ENCODE assay signal across 8 cellular contexts in genomic region chr19:17555480-17555928, GRCh38. TPM values are rescaled to one million over a fixed set of nuclear protein-coding genes. Genes with fewer than 3 reads are reported as not detected.
DNase-seq lines count a peak whose midpoint lies in the region; ATAC-seq, FAIRE-seq and TF ChIP-seq lines count a peak whose summit lies in the region.

TSS of gene COLGALT1 (plus strand) at chr19:17555649. CDS start at chr19:17555714, 65 bp downstream.

- H2BK120ac ChIP-seq in H1 (replicated peaks; ENCODE audit: low read depth, low read length): no peak within 1 kb of the TSS
- H2BK120ac ChIP-seq in mesenchymal stem cell (ENCODE audit: low read depth, low read length): peak within 1 kb of the TSS; percentile 50

- H3K23me2 ChIP-seq in H1 (ENCODE audit: low read depth, low read length): peaks cover 9% of the 10 kb centered on the region; the same call in 1 of the 2 replicates

- TF ChIP-seq RAD21 in H1 (IDR thresholded peaks at IDR 0.05 in 1 of 2, conservative IDR thresholded peaks at IDR 0.05 in 1 of 2; ENCODE audit: low read depth in 2 of 2, low read length in 2 of 2): no peak

- H3K9me3 Mint-ChIP-seq in CD4-positive, alpha-beta memory T cell: no peaks in the 10 kb centered on the region

- peak; percentile 94 to 98 (median 95) for DNase-seq in CD4-positive, alpha-beta memory T cell
- DNase-seq in NT2/D1 (ENCODE audit: low read depth, low spot score) (peak; percentile 97), H1 (ENCODE audit: low read depth in 1 of 2, low spot score in 2 of 2) (peak; percentile 80 to 99), mesenchymal stem cell (peak; percentile 95)
- DNase-seq in activated CD8-positive, alpha-beta memory T cell treated with anti-CD3 and anti-CD28 coated beads for 48 hours (ENCODE audit: low read depth in 2 of 3, low spot score in 2 of 3): peak; percentile 88 to 99 (median 98)
- DNase-seq in stimulated activated CD8-positive, alpha-beta memory T cell treated with anti-CD3 and anti-CD28 coated beads, Interleukin-12 subunit alpha, Interleukin-12 subunit beta, amount 100 ng/mL, for 24 hours (ENCODE audit: extremely low read depth): peak; percentile 99

- H4K91ac ChIP-seq in H1 (replicated peaks; ENCODE audit: insufficient read length, low read length): no peak within 1 kb of the TSS
- H4K91ac ChIP-seq in mesenchymal stem cell (ENCODE audit: low read length): peak within 1 kb of the TSS; percentile 74

- peaks cover 14% of the 10 kb centered on the region for H3K36me3 ChIP-seq in CD4-positive, alpha-beta memory T cell (ENCODE audit: insufficient read depth, low read length)
- H3K36me3 ChIP-seq in HUES48 (ENCODE audit: control insufficient read depth, insufficient read depth, low read length) (peaks cover 12% of the 10 kb centered on the region), NT2/D1 (ENCODE audit: insufficient read depth, insufficient read length, low read length) (peaks cover 24% of the 10 kb centered on the region), H1 (ENCODE audit: control insufficient read depth in 2 of 4, insufficient read depth in 4 of 4, low read length in 3 of 4) (peaks cover 0 to 4% (median 0%) of the 10 kb centered on the region in 4 experiments; a peak in 1 of 8 replicates), mesenchymal stem cell (ENCODE audit: control insufficient read depth in 1 of 2, insufficient read depth in 2 of 2, low read depth in 1 of 2, low read length in 2 of 2) (peaks cover 20 to 22% of the 10 kb centered on the region in 2 experiments)

- ATAC-seq in GM21367 (IDR thresholded peaks at IDR 0.05; ENCODE audit: unreplicated experiment): peak; percentile 79

- H3K36me3 Mint-ChIP-seq in CD4-positive, alpha-beta memory T cell: peaks cover 12 to 15% of the 10 kb centered on the region in 2 donors

- CTCF ChIA-PET in CD4-positive, alpha-beta memory T cell (lab: Charles Lee; ENCODE audit: partially characterized antibody): interaction anchor here (1.4 to 3.2 kb wide), 2 partner anchors 18 to 44 kb away, joined by 7 to 12 read pairs; partner anchors contain the start of gene PGLS
- CTCF ChIA-PET in H1 (lab: Charles Lee; ENCODE audit: partially characterized antibody): no interaction called here

- no peak within 1 kb of the TSS for H2BK20ac ChIP-seq in H1 (ENCODE audit: low read length)

- H4K8ac ChIP-seq in H1 (ENCODE audit: extremely low read depth, insufficient read depth, low read length): 0 out of 2 replicates have a peak within 1 kb of the TSS, but pooled peaks have one; percentile 2
- H4K8ac ChIP-seq in mesenchymal stem cell (ENCODE audit: low read length): peak within 1 kb of the TSS; percentile 92

- H3K4me1 ChIP-seq in CD4-positive, alpha-beta memory T cell (ENCODE audit: insufficient read depth, low read length): peaks cover 18% of the 10 kb centered on the region
- no peaks in the 10 kb centered on the region for H3K4me1 ChIP-seq in HUES48 (ENCODE audit: control insufficient read depth, insufficient read depth, low read length)
- peaks cover 10% of the 10 kb centered on the region for H3K4me1 ChIP-seq in NT2/D1 (ENCODE audit: insufficient read depth, insufficient read length)
- H3K4me1 ChIP-seq in H1 (replicated peaks in 1 of 4; ENCODE audit: control insufficient read depth in 3 of 4, insufficient read depth in 4 of 4, low read length in 3 of 4): peaks cover 0 to 7% (median 3%) of the 10 kb centered on the region in 4 experiments; a peak in 5 of 7 replicates
- peaks cover 10% of the 10 kb centered on the region for H3K4me1 ChIP-seq in mesenchymal stem cell (ENCODE audit: control insufficient read depth, insufficient read depth, low read depth, low read length)

- H2AK5ac ChIP-seq in H1 (ENCODE audit: low read depth, low read length): no peak within 1 kb of the TSS
- no peak within 1 kb of the TSS for H2AK5ac ChIP-seq in mesenchymal stem cell (ENCODE audit: low read length, severe bottlenecking)

- H4K5ac ChIP-seq in H1 (ENCODE audit: insufficient read length, low read depth, low read length): no peak within 1 kb of the TSS

- H3K79me2 ChIP-seq in H1 (ENCODE audit: control insufficient read depth in 1 of 2, insufficient read depth in 2 of 2, low read length in 2 of 2): no peaks in the 10 kb centered on the region; a peak in 1 of 4 replicates

- TF ChIP-seq EP300 in H1 (IDR thresholded peaks at IDR 0.05; ENCODE audit: borderline replicate concordance in 1 of 2, low read depth in 2 of 2, low read length in 2 of 2): 0 out of 3 replicates have a peak, but pooled peaks of 1 of the 2 experiments have one; percentile 8

- no peaks in the 10 kb centered on the region for H3K9me3 ChIP-seq in CD4-positive, alpha-beta memory T cell (ENCODE audit: control insufficient read depth in 1 of 2, low read length in 2 of 2)
- H3K9me3 ChIP-seq in HUES48 (ENCODE audit: control insufficient read depth, insufficient read depth, low read length) (no peaks in the 10 kb centered on the region), NT2/D1 (ENCODE audit: insufficient read depth, low read length) (no peaks in the 10 kb centered on the region), H1 (ENCODE audit: insufficient read depth in 2 of 2, low read depth in 1 of 2, low read length in 1 of 2) (no peaks in the 10 kb centered on the region), mesenchymal stem cell (ENCODE audit: control insufficient read depth, low read length) (no peaks in the 10 kb centered on the region)

- H3K14ac ChIP-seq in H1 (ENCODE audit: insufficient read length) (no peak within 1 kb of the TSS), mesenchymal stem cell (ENCODE audit: low read length in 2 of 2) (peak within 1 kb of the TSS in 1 of 2 experiments; percentile 94)

- no peak within 1 kb of the TSS for H3K56ac ChIP-seq in H1 (replicated peaks; ENCODE audit: insufficient read length, low read depth, low read length)

- no peak within 1 kb of the TSS for H2BK12ac ChIP-seq in H1 (ENCODE audit: low read depth, low read length)
- H2BK12ac ChIP-seq in mesenchymal stem cell (ENCODE audit: low read length in 2 of 2): peak within 1 kb of the TSS; percentile 9 to 79

- no peaks in the 10 kb centered on the region for H3K79me1 ChIP-seq in H1 (ENCODE audit: low read depth, low read length)
- H3K79me1 ChIP-seq in mesenchymal stem cell (replicated peaks; ENCODE audit: low read length, poor library complexity, severe bottlenecking): peaks cover 20% of the 10 kb centered on the region

- H4K20me1 ChIP-seq in H1 (replicated peaks in 1 of 2; ENCODE audit: control insufficient read depth in 1 of 2, insufficient read depth in 2 of 2, low read length in 2 of 2): peaks cover 2 to 4% of the 10 kb centered on the region in 2 experiments

- POLR2A ChIA-PET in CD4-positive, alpha-beta memory T cell (lab: Charles Lee; ENCODE audit: partially characterized antibody): interaction anchor here (1.4 to 1.6 kb wide), 2 partner anchors 36 to 44 kb away, joined by 4 to 6 read pairs; partner anchors contain the start of gene PGLS
- POLR2A ChIA-PET in H1 (lab: Charles Lee; ENCODE audit: partially characterized antibody): no interaction called here

- H2AFZ ChIP-seq in H1 (ENCODE audit: low read length) (no peak within 1 kb of the TSS), mesenchymal stem cell (ENCODE audit: low read depth, low read length) (peak within 1 kb of the TSS; percentile 66)

- peaks cover 8 to 25% (median 14%) of the 10 kb centered on the region in 4 donors for H3K4me1 Mint-ChIP-seq in CD4-positive, alpha-beta memory T cell

- H3K4me2 ChIP-seq in H1 (ENCODE audit: insufficient read depth in 1 of 2, low read depth in 2 of 2, low read length in 2 of 2): peak within 1 kb of the TSS; percentile 78 to 93
- H3K4me2 ChIP-seq in mesenchymal stem cell (ENCODE audit: low read length, poor library complexity, severe bottlenecking): peak within 1 kb of the TSS; percentile 81

- WGBS in H1 (ENCODE audit: extremely low coverage in 1 of 2, insufficient coverage in 1 of 2, insufficient read length in 1 of 2, insufficient replicate concordance in 2 of 2, low coverage in 1 of 2, low lambda C conversion rate in 2 of 2, missing lambda C conversion rate in 1 of 2), 2 experiments: 1% methylated on average over 51 of the region's 64 CpGs; no CpG with 5 or more reads in 1 of the 2 experiments
- WGBS in mesenchymal stem cell: 1% methylated on average over 54 of the region's 64 CpGs

- FAIRE-seq in H1 (lab: Jason Lieb, UNC): no peak

- H3K27ac Mint-ChIP-seq in CD4-positive, alpha-beta memory T cell: peak within 1 kb of the TSS in 6 of 7 donors; percentile 63 to 92 (median 76)

- TF ChIP-seq POLR2A in H1 (IDR thresholded peaks at IDR 0.05; ENCODE audit: control extremely low read depth in 1 of 2, low read depth in 2 of 2, low read length in 2 of 2): no peak

- H3K9ac ChIP-seq in HUES48 (ENCODE audit: low read depth, low read length) (peak within 1 kb of the TSS; percentile 35; the same call in 1 of the 2 replicates), NT2/D1 (ENCODE audit: insufficient read length, low read depth) (peak within 1 kb of the TSS; percentile 99), H1 (replicated peaks in 1 of 4; ENCODE audit: extremely low read depth in 1 of 4, low read depth in 3 of 4, low read length in 3 of 4) (peak within 1 kb of the TSS; percentile 45 to 78 (median 54); a peak in 6 of 7 replicates), mesenchymal stem cell (ENCODE audit: low read length) (peak within 1 kb of the TSS; percentile 93)

- H3K4me3 Mint-ChIP-seq in CD4-positive, alpha-beta memory T cell: peak within 1 kb of the TSS; percentile 83 to 89 (median 86)

- H3K27me3 Mint-ChIP-seq in CD4-positive, alpha-beta memory T cell: no peaks in the 10 kb centered on the region

- TF ChIP-seq CTCF in H1 (IDR thresholded peaks at IDR 0.05; ENCODE audit: control extremely low read depth in 1 of 3, insufficient read depth in 1 of 3, low read depth in 1 of 3, low read length in 3 of 3): no peak

- intact Hi-C loops in CD4-positive, alpha-beta memory T cell (cut with micrococcal nuclease): loop anchor here (1.0 to 10.0 kb wide), 7 partner anchors 16 to 1362 kb away; partner anchors contain the start of genes COPE, DDX49, MRPL34 and PGLS

- peak within 1 kb of the TSS; percentile 62 for H3K27ac ChIP-seq in CD4-positive, alpha-beta memory T cell (ENCODE audit: low read depth, low read length)
- H3K27ac ChIP-seq in HUES48 (ENCODE audit: low read depth, low read length) (no peak within 1 kb of the TSS), H1 (ENCODE audit: low read depth, low read length) (no peak within 1 kb of the TSS), mesenchymal stem cell (ENCODE audit: low read length, poor library complexity, severe bottlenecking) (peak within 1 kb of the TSS; percentile 27)

- H2BK15ac ChIP-seq in H1 (ENCODE audit: low read length) (no peak within 1 kb of the TSS; the same call in 1 of the 2 replicates), mesenchymal stem cell (ENCODE audit: low read depth, poor library complexity, severe bottlenecking) (peak within 1 kb of the TSS; percentile 77)

- H3K27me3 ChIP-seq in CD4-positive, alpha-beta memory T cell (ENCODE audit: insufficient read depth, low read length): no peaks in the 10 kb centered on the region
- no peaks in the 10 kb centered on the region for H3K27me3 ChIP-seq in HUES48 (ENCODE audit: control insufficient read depth, insufficient read depth, low read length)
- H3K27me3 ChIP-seq in NT2/D1 (ENCODE audit: insufficient read depth, insufficient read length): no peaks in the 10 kb centered on the region
- H3K27me3 ChIP-seq in H1 (replicated peaks in 1 of 4; ENCODE audit: control insufficient read depth in 3 of 4, extremely low read depth in 1 of 4, insufficient read depth in 3 of 4, low read length in 3 of 4): peaks cover 0 to 7% (median 2%) of the 10 kb centered on the region in 4 experiments; a peak in 2 of 7 replicates
- no peaks in the 10 kb centered on the region for H3K27me3 ChIP-seq in mesenchymal stem cell (ENCODE audit: control insufficient read depth in 1 of 2, insufficient read depth in 1 of 2, low read length in 2 of 2)

- no peak within 1 kb of the TSS for H2BK5ac ChIP-seq in H1 (ENCODE audit: low read depth, low read length)
- H2BK5ac ChIP-seq in mesenchymal stem cell (ENCODE audit: low read depth, low read length, poor library complexity, severe bottlenecking): peak within 1 kb of the TSS; percentile 33

- no peak within 1 kb of the TSS for H3K23ac ChIP-seq in H1 (ENCODE audit: insufficient read length)
- H3K23ac ChIP-seq in mesenchymal stem cell (ENCODE audit: low read length in 2 of 2): peak within 1 kb of the TSS; percentile 49 to 75

- peak within 1 kb of the TSS; percentile 54 to 80 for H3K4me3 ChIP-seq in CD4-positive, alpha-beta memory T cell (ENCODE audit: low read length in 2 of 2)
- H3K4me3 ChIP-seq in HUES48 (ENCODE audit: low read depth, low read length): peak within 1 kb of the TSS; percentile 72
- H3K4me3 ChIP-seq in NT2/D1 (ENCODE audit: insufficient read length, low read depth): peak within 1 kb of the TSS; percentile 99
- H3K4me3 ChIP-seq in H1 (ENCODE audit: extremely low read depth in 1 of 4, insufficient read depth in 2 of 4, low read depth in 3 of 4, low read length in 4 of 4): peak within 1 kb of the TSS; percentile 65 to 84 (median 66)
- H3K4me3 ChIP-seq in mesenchymal stem cell (ENCODE audit: insufficient read depth in 1 of 2, low read depth in 1 of 2, low read length in 2 of 2): peak within 1 kb of the TSS; percentile 97 to 99

- H3K18ac ChIP-seq in H1 (ENCODE audit: extremely low read depth, low read length) (peak within 1 kb of the TSS; percentile 32; the same call in 1 of the 2 replicates), mesenchymal stem cell (ENCODE audit: low read depth in 1 of 2, low read length in 2 of 2) (peak within 1 kb of the TSS; percentile 77 to 93)

- peak within 1 kb of the TSS; percentile 38 for H3K4ac ChIP-seq in H1 (replicated peaks; ENCODE audit: insufficient read length, low read depth, low read length)
- peak within 1 kb of the TSS; percentile 10 to 75 for H3K4ac ChIP-seq in mesenchymal stem cell (ENCODE audit: low read depth in 1 of 2, low read length in 2 of 2)

RNA-seq across cellular contexts. Expression of gene COLGALT1, which starts in this region (rescaled TPM):
- total RNA-seq in CD4-positive, alpha-beta memory T cell: 10 to 100 TPM; 68.3 to 74.7 TPM
- 10 to 100 TPM; 14.1 to 24.9 TPM for polyA plus RNA-seq in CD4-positive, alpha-beta memory T cell
- total RNA-seq in H1 (2021; fragmentation: NEBNext Ultra II Directional; extraction: Animal tissue kit (Norgen Biotek cat#: 25700)): 40.4 and 44.7 TPM in 2 replicates
- polyA plus RNA-seq in H1 (2011; rRNA removed): 58.1 and 62.8 TPM in 2 replicates
- polyA plus RNA-seq in H1 (2011; cell fraction: cytosol; rRNA removed): 56.3 TPM
- polyA plus RNA-seq in H1 (2011; cell fraction: nucleus; rRNA removed): 79.4 TPM
- 41.1 to 44.8 TPM (median 43.8 TPM) in 4 replicates for polyA plus RNA-seq in H1 (2012, experiment 1 of 2)
- 44.9 TPM for polyA plus RNA-seq in H1 (2012, experiment 2 of 2)
- polyA plus RNA-seq in H1 (2013, experiment 1 of 2): 54.5 TPM
- 59.4 TPM for polyA plus RNA-seq in H1 (2013, experiment 2 of 2)
- 72.7 and 96.7 TPM in 2 replicates for polyA minus RNA-seq in H1 (2011; rRNA and poly(A)+ RNA removed)
- polyA minus RNA-seq in H1 (2011; cell fraction: cytosol; rRNA and poly(A)+ RNA removed): 48.0 TPM
- 21.6 TPM for polyA minus RNA-seq in H1 (2011; cell fraction: nucleus; rRNA and poly(A)+ RNA removed)
- polyA plus RNA-seq in mesenchymal stem cell (2013, experiment 1 of 2): 163 TPM
- polyA plus RNA-seq in mesenchymal stem cell (2013, experiment 2 of 2): 171 TPM

Comparison
In these comparisons a context has a peak if more than half of its experiments do, and no peak if none do; other contexts are left out.
1. H3K27ac ChIP-seq: peak in CD4-positive, alpha-beta memory T cell (single experiment) and mesenchymal stem cell (single experiment); none in HUES48 (single experiment) and H1 (single experiment).
2. H3K9ac ChIP-seq: peak in every context shown above with its lines; median percentile 99 in NT2/D1; 93 in mesenchymal stem cell; 54 in H1; 35 in HUES48.
3. Peak in every context shown above with its lines, with median percentiles within 50 percentile points of each other: DNase-seq and H3K4me3 ChIP-seq.